27 cellular contexts compared by ENCODE assay signal in the genomic region with DNA sequence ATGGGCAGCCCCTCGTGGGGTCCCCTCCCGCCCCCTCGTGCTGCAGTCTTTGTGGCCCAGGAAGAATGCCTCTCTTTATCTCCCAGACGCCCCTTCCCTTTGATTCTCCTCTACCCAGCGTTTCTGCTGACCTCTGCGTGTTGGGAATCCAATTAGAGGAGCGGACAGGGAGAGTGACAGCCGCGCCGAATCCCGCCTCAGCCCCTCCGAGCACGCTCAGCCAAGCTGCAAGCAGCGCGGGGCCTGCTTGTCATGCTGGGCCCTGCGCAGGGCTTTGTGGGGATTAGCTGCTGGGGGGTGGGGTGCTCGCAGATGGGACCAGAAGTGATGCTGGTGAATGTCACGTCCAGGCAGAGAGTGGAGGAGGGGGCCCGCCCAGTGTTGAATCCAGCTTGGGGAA.
DNase-seq lines count a peak whose midpoint lies in the region; ATAC-seq and TF ChIP-seq lines count a peak whose summit lies in the region.
"Had no signal": no experiment of that assay in that cellular context is flagged by ENCODE, and none has a peak within 500 bp of the region (broad histone marks: within the 10 kb centered on the region; RNA-seq: fewer than 3 reads in every experiment).

No MANE protein-coding gene starts in this region.

- H3K4me1 ChIP-seq in ectodermal cell (ENCODE audit: control insufficient read depth, insufficient read depth, low read length) (peaks cover 73% of the 10 kb centered on the region), mesodermal cell (ENCODE audit: control insufficient read depth, insufficient read depth, low read length, poor library complexity, severe bottlenecking) (peaks cover 12% of the 10 kb centered on the region)
- H3K4me1 ChIP-seq: gastroesophageal sphincter, left lung, Peyer's patch had no signal

- peaks cover 6% of the 10 kb centered on the region for H3K36me3 Mint-ChIP-seq in mesothelial cell of epicardium
- H3K36me3 Mint-ChIP-seq: activated naive CD4-positive, alpha-beta T cell treated with anti-CD3 and anti-CD28 coated beads, Interleukin-2, amount 50 U/mL, for 24 hours; CD14-positive monocyte; naive thymus-derived CD4-positive, alpha-beta T cell had no signal

- no peaks in the 10 kb centered on the region for H3K27me3 ChIP-seq in ectodermal cell (ENCODE audit: control insufficient read depth, insufficient read depth, low read length, poor library complexity, severe bottlenecking)
- H3K27me3 ChIP-seq: brain microvascular endothelial cell, ovary, Peyer's patch had no signal

- no peaks in the 10 kb centered on the region for H3K36me3 ChIP-seq in ectodermal cell (ENCODE audit: control insufficient read depth, insufficient read depth, low read length)
- H3K36me3 ChIP-seq in mesodermal cell (ENCODE audit: control insufficient read depth, insufficient read depth, low read length), result no peaks in the 10 kb centered on the region
- H3K36me3 ChIP-seq: brain microvascular endothelial cell, gastroesophageal sphincter, left lung, ovary, Peyer's patch had no signal

- peak; percentile 69 for DNase-seq in D341Med (ENCODE audit: low spot score)
- peak; percentile 69 to 91 for DNase-seq in NCI-H524 (lab: John Stamatoyannopoulos, UW)
- DNase-seq in NCI-H2196 (lab: John Stamatoyannopoulos, UW; ENCODE audit: unreplicated experiment), result no peak
- DNase-seq in mesothelial cell of epicardium (ENCODE audit: low spot score in 2 of 2, unreplicated experiment in 2 of 2), result no peak
- no peak for DNase-seq in stimulated activated naive CD8-positive, alpha-beta T cell treated with anti-CD3 and anti-CD28 coated beads, Interleukin-15, amount 100 ng/mL, for 72 hours
- no peak for DNase-seq in DMS79 (lab: John Stamatoyannopoulos, UW)
- DNase-seq: activated CD4-positive, alpha-beta T cell treated with anti-CD3 and anti-CD28 coated beads, Interleukin-2, amount 10 ng/mL, durations not matched to agents 24 days and 14 days; amniotic stem cell; brain microvascular endothelial cell; hippocampal formation; midbrain; naive thymus-derived CD4-positive, alpha-beta T cell; NCI-H2029 treated with DMSO at 0.1 percent for 48 hours; NCI-H226; ovary; Peyer's patch; SHP77 treated with DMSO at 0.1 percent for 48 hours; small intestine; stimulated activated naive CD4-positive, alpha-beta T cell had no signal

- 7 to 9% methylated on average over 19 of the region's 19 CpGs for WGBS in ectodermal cell, 2 experiments
- 52 to 71% methylated on average over 13 to 15 of the region's 19 CpGs for WGBS in mesodermal cell (ENCODE audit: insufficient coverage in 2 of 2), 2 experiments

- no peaks in the 10 kb centered on the region for H3K27me3 Mint-ChIP-seq in mesothelial cell of epicardium (ENCODE audit: low read depth)
- peaks cover 8% of the 10 kb centered on the region for H3K27me3 Mint-ChIP-seq in stimulated activated naive CD8-positive, alpha-beta T cell treated with anti-CD3 and anti-CD28 coated beads, Interleukin-15, amount 100 ng/mL, for 72 hours
- H3K27me3 Mint-ChIP-seq: activated CD4-positive, alpha-beta T cell treated with anti-CD3 and anti-CD28 coated beads, Interleukin-2, amount 10 ng/mL, durations not matched to agents 24 days and 14 days; activated naive CD4-positive, alpha-beta T cell treated with anti-CD3 and anti-CD28 coated beads, Interleukin-2, amount 50 U/mL, for 24 hours had no signal

- no peak overlapping the region for H3K4me3 Mint-ChIP-seq in mesothelial cell of epicardium
- no peak overlapping the region for H3K4me3 Mint-ChIP-seq in stimulated activated naive CD8-positive, alpha-beta T cell treated with anti-CD3 and anti-CD28 coated beads, Interleukin-15, amount 100 ng/mL, for 72 hours
- H3K4me3 Mint-ChIP-seq: activated CD4-positive, alpha-beta T cell treated with anti-CD3 and anti-CD28 coated beads, Interleukin-2, amount 10 ng/mL, durations not matched to agents 24 days and 14 days; activated naive CD4-positive, alpha-beta T cell treated with anti-CD3 and anti-CD28 coated beads, Interleukin-2, amount 50 U/mL, for 24 hours; CD14-positive monocyte; naive thymus-derived CD4-positive, alpha-beta T cell had no signal

- no peak overlapping the region for H3K27ac Mint-ChIP-seq in mesothelial cell of epicardium
- H3K27ac Mint-ChIP-seq in stimulated activated naive CD8-positive, alpha-beta T cell treated with anti-CD3 and anti-CD28 coated beads, Interleukin-15, amount 100 ng/mL, for 72 hours, result no peak overlapping the region
- H3K27ac Mint-ChIP-seq: activated CD4-positive, alpha-beta T cell treated with anti-CD3 and anti-CD28 coated beads, Interleukin-2, amount 10 ng/mL, durations not matched to agents 24 days and 14 days; activated naive CD4-positive, alpha-beta T cell treated with anti-CD3 and anti-CD28 coated beads, Interleukin-2, amount 50 U/mL, for 24 hours; naive thymus-derived CD4-positive, alpha-beta T cell had no signal

- no peaks in the 10 kb centered on the region for H3K9me3 Mint-ChIP-seq in mesothelial cell of epicardium
- H3K9me3 Mint-ChIP-seq in stimulated activated naive CD8-positive, alpha-beta T cell treated with anti-CD3 and anti-CD28 coated beads, Interleukin-15, amount 100 ng/mL, for 72 hours, result no peaks in the 10 kb centered on the region
- H3K9me3 Mint-ChIP-seq: activated CD4-positive, alpha-beta T cell treated with anti-CD3 and anti-CD28 coated beads, Interleukin-2, amount 10 ng/mL, durations not matched to agents 24 days and 14 days; activated naive CD4-positive, alpha-beta T cell treated with anti-CD3 and anti-CD28 coated beads, Interleukin-2, amount 50 U/mL, for 24 hours; CD14-positive monocyte; naive thymus-derived CD4-positive, alpha-beta T cell had no signal

- H3K4me3 ChIP-seq in ectodermal cell (ENCODE audit: insufficient read depth, low read depth, low read length), result no peak overlapping the region
- no peak overlapping the region for H3K4me3 ChIP-seq in mesodermal cell (ENCODE audit: extremely low read depth, insufficient read depth, low read length, poor library complexity, severe bottlenecking)
- H3K4me3 ChIP-seq: gastroesophageal sphincter, left lung, ovary, Peyer's patch had no signal

- H3K27ac ChIP-seq in ectodermal cell (ENCODE audit: insufficient read depth, low read depth, low read length, poor library complexity, severe bottlenecking) (peak overlapping the region; percentile 79), mesodermal cell (ENCODE audit: low read depth, low read length, severe bottlenecking) (peak overlapping the region; percentile 8)
- H3K27ac ChIP-seq: brain microvascular endothelial cell, gastroesophageal sphincter, HL-60, left lung, ovary, Peyer's patch, VCaP had no signal

- H3K4me1 Mint-ChIP-seq in mesothelial cell of epicardium, result peaks cover 23% of the 10 kb centered on the region
- no peaks in the 10 kb centered on the region for H3K4me1 Mint-ChIP-seq in stimulated activated naive CD8-positive, alpha-beta T cell treated with anti-CD3 and anti-CD28 coated beads, Interleukin-15, amount 100 ng/mL, for 72 hours
- H3K4me1 Mint-ChIP-seq: activated CD4-positive, alpha-beta T cell treated with anti-CD3 and anti-CD28 coated beads, Interleukin-2, amount 10 ng/mL, durations not matched to agents 24 days and 14 days; activated naive CD4-positive, alpha-beta T cell treated with anti-CD3 and anti-CD28 coated beads, Interleukin-2, amount 50 U/mL, for 24 hours; CD14-positive monocyte; naive thymus-derived CD4-positive, alpha-beta T cell had no signal

- no peaks in the 10 kb centered on the region for H3K9me3 ChIP-seq in ectodermal cell (ENCODE audit: control insufficient read depth, low read length)
- H3K9me3 ChIP-seq in mesodermal cell (ENCODE audit: control insufficient read depth, low read length), result no peaks in the 10 kb centered on the region
- H3K9me3 ChIP-seq: gastroesophageal sphincter, left lung, ovary, Peyer's patch had no signal

- TF ChIP-seq CTCF in mesothelial cell of epicardium (IDR thresholded peaks at IDR 0.05; ENCODE audit: unreplicated experiment), result no peak

- no peak for ATAC-seq in stimulated activated naive CD8-positive, alpha-beta T cell treated with anti-CD3 and anti-CD28 coated beads, Interleukin-15, amount 100 ng/mL, for 72 hours
- ATAC-seq: gastroesophageal sphincter; left lung; naive thymus-derived CD4-positive, alpha-beta T cell had no signal

Comparison
In these comparisons a context has a peak if more than half of its experiments do, and no peak if none do; other contexts are left out.
1. DNase-seq: peak in D341Med (single experiment) and NCI-H524 (2 of 2); none in NCI-H2196 (single experiment), mesothelial cell of epicardium (0 of 2), stimulated activated naive CD8-positive, alpha-beta T cell treated with anti-CD3 and anti-CD28 coated beads, Interleukin-15, amount 100 ng/mL, for 72 hours (0 of 2) and DMS79 (single experiment).